In genomic region chrX:56812515-56813105, GRCh38 we compare ENCODE assay signal across 8 cellular contexts.
DNase-seq lines count a peak whose midpoint lies in the region; ATAC-seq and TF ChIP-seq lines count a peak whose summit lies in the region.

No MANE protein-coding gene starts in this region.

- H3K36me3 ChIP-seq in lower lobe of right lung (no peaks in the 10 kb centered on the region), body of pancreas (replicated peaks in 1 of 2; ENCODE audit: insufficient read depth in 1 of 2, low read depth in 2 of 2) (no peaks in the 10 kb centered on the region)

- H3K36me3 Mint-ChIP-seq in activated CD4-positive, alpha-beta memory T cell treated with anti-CD3 and anti-CD28 coated beads for 36 hours, result peaks cover 6% of the 10 kb centered on the region

- peaks cover 42% of the 10 kb centered on the region for H3K4me1 Mint-ChIP-seq in activated CD4-positive, alpha-beta memory T cell treated with anti-CD3 and anti-CD28 coated beads for 36 hours (ENCODE audit: low read depth)

- TF ChIP-seq CTCF in lower lobe of right lung (IDR thresholded peaks at IDR 0.05), result no peak
- TF ChIP-seq CTCF in body of pancreas (IDR thresholded peaks at IDR 0.05), result no peak

- H3K4me1 ChIP-seq in lower lobe of right lung, result no peaks in the 10 kb centered on the region
- H3K4me1 ChIP-seq in body of pancreas, result peaks cover 9% of the 10 kb centered on the region

- H3K9me3 ChIP-seq in lower lobe of right lung, result no peaks in the 10 kb centered on the region
- H3K9me3 ChIP-seq in body of pancreas, result no peaks in the 10 kb centered on the region

- peak; percentile 87 for ATAC-seq in HG03108 (IDR thresholded peaks at IDR 0.05; ENCODE audit: unreplicated experiment)
- peak; percentile 73 to 74 for ATAC-seq in lower lobe of right lung
- ATAC-seq in body of pancreas, result no peak

- peak; percentile 16 for DNase-seq in stimulated activated CD4-positive, alpha-beta T cell treated with anti-CD3 and anti-CD28 coated beads, Interleukin-2, amount 100 ng/mL, for 4 hours (ENCODE audit: low read depth)
- no peak for DNase-seq in stimulated activated CD4-positive, alpha-beta T cell treated with anti-CD3 and anti-CD28 coated beads, Interleukin-2, amount 100 ng/mL, for 48 hours
- peak; percentile 44 for DNase-seq in activated CD4-positive, alpha-beta memory T cell treated with anti-CD3 and anti-CD28 coated beads for 36 hours
- DNase-seq in lower lobe of right lung (no peak), body of pancreas (no peak), NCI-H524 treated with DMSO at 0.1 percent for 48 hours (lab: John Stamatoyannopoulos, UW) (no peak), DMS153 treated with DMSO at 0.1 percent for 48 hours (lab: John Stamatoyannopoulos, UW; ENCODE audit: unreplicated experiment) (no peak)

- intact Hi-C loops in activated CD4-positive, alpha-beta memory T cell treated with anti-CD3 and anti-CD28 coated beads for 36 hours (cut with micrococcal nuclease), result loop anchor here (1.0 to 5.0 kb wide), 3 partner anchors 11 to 475 kb away; partner anchors contain the start of gene FAAH2
- intact Hi-C loops in lower lobe of right lung (cut with DNase I), result no loop called here
- intact Hi-C loops in body of pancreas (cut with DNase I), result no loop called here

- POLR2A ChIA-PET in activated CD4-positive, alpha-beta memory T cell treated with anti-CD3 and anti-CD28 coated beads for 36 hours (lab: Charles Lee), result no interaction called here

- H3K27ac Mint-ChIP-seq in activated CD4-positive, alpha-beta memory T cell treated with anti-CD3 and anti-CD28 coated beads for 36 hours, result peak overlapping the region; percentile 93

- peak overlapping the region; percentile 65 for H3K4me3 Mint-ChIP-seq in activated CD4-positive, alpha-beta memory T cell treated with anti-CD3 and anti-CD28 coated beads for 36 hours

- H3K9me3 Mint-ChIP-seq in activated CD4-positive, alpha-beta memory T cell treated with anti-CD3 and anti-CD28 coated beads for 36 hours, result no peaks in the 10 kb centered on the region

- H3K27ac ChIP-seq in lower lobe of right lung, result peak overlapping the region; percentile 62
- H3K27ac ChIP-seq in body of pancreas, result no peak overlapping the region

- CTCF ChIA-PET in activated CD4-positive, alpha-beta memory T cell treated with anti-CD3 and anti-CD28 coated beads for 36 hours (lab: Charles Lee), result no interaction called here

- 49 to 77% methylated on average over 7 of the region's 7 CpGs for WGBS in body of pancreas, 2 donors

- H3K27me3 Mint-ChIP-seq in activated CD4-positive, alpha-beta memory T cell treated with anti-CD3 and anti-CD28 coated beads for 36 hours, result no peaks in the 10 kb centered on the region

- no peak for TF ChIP-seq POLR2A in body of pancreas (IDR thresholded peaks at IDR 0.05)

- H3K27me3 ChIP-seq in lower lobe of right lung (ENCODE audit: low read depth), result no peaks in the 10 kb centered on the region
- no peaks in the 10 kb centered on the region for H3K27me3 ChIP-seq in body of pancreas

- H3K4me3 ChIP-seq in lower lobe of right lung (peak overlapping the region; percentile 17), body of pancreas (no peak overlapping the region)

Comparison
In these comparisons a context has a peak if more than half of its experiments do, and no peak if none do; other contexts are left out.
1. DNase-seq: peak in stimulated activated CD4-positive, alpha-beta T cell treated with anti-CD3 and anti-CD28 coated beads, Interleukin-2, amount 100 ng/mL, for 4 hours (single experiment) and activated CD4-positive, alpha-beta memory T cell treated with anti-CD3 and anti-CD28 coated beads for 36 hours (single experiment); none in stimulated activated CD4-positive, alpha-beta T cell treated with anti-CD3 and anti-CD28 coated beads, Interleukin-2, amount 100 ng/mL, for 48 hours (0 of 2), lower lobe of right lung (single experiment), body of pancreas (0 of 4), NCI-H524 treated with DMSO at 0.1 percent for 48 hours (single experiment) and DMS153 treated with DMSO at 0.1 percent for 48 hours (single experiment).